Comparison of ENCODE assay signal across 9 cellular contexts in the genomic region with DNA sequence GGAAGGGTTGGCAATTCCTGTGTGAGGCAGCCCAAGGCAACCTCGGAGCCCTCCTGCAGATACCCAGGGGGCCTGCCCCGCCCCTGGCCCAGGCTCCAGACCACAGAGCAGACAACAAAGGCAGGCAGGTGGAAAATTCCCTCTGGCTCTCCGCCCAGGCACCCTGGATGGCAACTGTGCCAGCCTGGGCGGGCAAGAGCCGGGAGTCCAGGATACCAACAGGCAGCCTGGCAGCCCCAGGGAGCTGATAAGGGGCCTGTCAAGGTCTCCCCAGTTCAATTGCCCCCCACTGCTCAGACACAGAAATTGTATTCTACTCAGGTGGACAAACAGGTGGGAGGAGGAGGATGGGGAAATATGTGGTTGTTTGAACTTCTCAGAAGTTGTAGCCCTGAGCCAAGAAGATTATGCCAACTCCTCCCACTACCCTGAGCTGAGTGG. TPM values are rescaled to one million over a fixed set of nuclear protein-coding genes. Genes with fewer than 3 reads are reported as not detected.
A peak's percentile ranks its signal among the peaks of the same experiment; 100 is the strongest.
DNase-seq lines count a peak whose midpoint lies in the region; ATAC-seq and TF ChIP-seq lines count a peak whose summit lies in the region.
"Had no signal": no experiment of that assay in that cellular context is flagged by ENCODE, and none has a peak within 500 bp of the region (broad histone marks: within the 10 kb centered on the region; RNA-seq: fewer than 3 reads in every experiment).

No MANE protein-coding gene starts in this region.

- peaks cover 0 to 23% (median 8%) of the 10 kb centered on the region in 4 donors for H3K4me1 ChIP-seq in upper lobe of left lung
- H3K4me1 ChIP-seq in aorta (ENCODE audit: control insufficient read depth in 1 of 2, insufficient read depth in 2 of 2, low read length in 2 of 2): no peaks in the 10 kb centered on the region

- peak; percentile 85 for DNase-seq in NCI-H146 (lab: John Stamatoyannopoulos, UW)
- peak; percentile 80 for DNase-seq in SW480 (ENCODE audit: low spot score)
- peak; percentile 93 for DNase-seq in left lobe of liver (ENCODE audit: low spot score)
- DNase-seq in upper lobe of left lung: peak; percentile 83 to 85
- no peak for DNase-seq in aorta
- no peak for DNase-seq in activated T-helper 1 cell treated with anti-CD3 and anti-CD28 coated beads, Interleukin-12 subunit alpha, Interleukin-12 subunit beta, Interleukin-2, Interleukin-4 antibody, amounts not matched to agents 30 ng/mL and 10 ng/mL and 1 ng/mL, durations not matched to agents 14 hours and 24 hours and 36 hours (ENCODE audit: low spot score)
- DNase-seq: activated CD4-positive, alpha-beta T cell treated with anti-CD3 and anti-CD28 coated beads for 1 hour had no signal

- H3K27ac ChIP-seq in upper lobe of left lung (peak overlapping the region; percentile 61 to 85 (median 67)), aorta (ENCODE audit: low read depth in 1 of 2, low read length in 2 of 2) (no peak overlapping the region)

- H3K27me3 ChIP-seq in upper lobe of left lung (no peaks in the 10 kb centered on the region), aorta (ENCODE audit: control insufficient read depth in 1 of 2, insufficient read depth in 2 of 2, low read length in 1 of 2) (no peaks in the 10 kb centered on the region)

- H3K4me1 Mint-ChIP-seq in activated T-helper 1 cell treated with anti-CD3 and anti-CD28 coated beads, Interleukin-12 subunit alpha, Interleukin-12 subunit beta, Interleukin-2, Interleukin-4 antibody, amounts not matched to agents 30 ng/mL and 10 ng/mL and 1 ng/mL, durations not matched to agents 14 hours and 24 hours and 36 hours (ENCODE audit: low read depth): no peaks in the 10 kb centered on the region

- ATAC-seq in left lobe of liver (peak; percentile 80), upper lobe of left lung (ENCODE audit: low FRiP score in 2 of 2) (peak in 1 of 2 donors; percentile 60), aorta (ENCODE audit: low FRiP score) (no peak), GM19455 (IDR thresholded peaks at IDR 0.05; ENCODE audit: unreplicated experiment) (no peak)

- H3K4me3 ChIP-seq in upper lobe of left lung: no peak overlapping the region
- no peak overlapping the region for H3K4me3 ChIP-seq in aorta (ENCODE audit: low read length in 2 of 2)

- H3K27ac Mint-ChIP-seq in activated T-helper 1 cell treated with anti-CD3 and anti-CD28 coated beads, Interleukin-12 subunit alpha, Interleukin-12 subunit beta, Interleukin-2, Interleukin-4 antibody, amounts not matched to agents 30 ng/mL and 10 ng/mL and 1 ng/mL, durations not matched to agents 14 hours and 24 hours and 36 hours: no peak overlapping the region
- H3K27ac Mint-ChIP-seq: activated naive CD8-positive, alpha-beta T cell had no signal

- TF ChIP-seq CTCF in upper lobe of left lung (IDR thresholded peaks at IDR 0.05): no peak

- no peaks in the 10 kb centered on the region for H3K9me3 Mint-ChIP-seq in activated T-helper 1 cell treated with anti-CD3 and anti-CD28 coated beads, Interleukin-12 subunit alpha, Interleukin-12 subunit beta, Interleukin-2, Interleukin-4 antibody, amounts not matched to agents 30 ng/mL and 10 ng/mL and 1 ng/mL, durations not matched to agents 14 hours and 24 hours and 36 hours

- no peak overlapping the region for H3K4me3 Mint-ChIP-seq in activated T-helper 1 cell treated with anti-CD3 and anti-CD28 coated beads, Interleukin-12 subunit alpha, Interleukin-12 subunit beta, Interleukin-2, Interleukin-4 antibody, amounts not matched to agents 30 ng/mL and 10 ng/mL and 1 ng/mL, durations not matched to agents 14 hours and 24 hours and 36 hours
- H3K4me3 Mint-ChIP-seq: activated naive CD8-positive, alpha-beta T cell had no signal

- no peaks in the 10 kb centered on the region for H3K27me3 Mint-ChIP-seq in activated T-helper 1 cell treated with anti-CD3 and anti-CD28 coated beads, Interleukin-12 subunit alpha, Interleukin-12 subunit beta, Interleukin-2, Interleukin-4 antibody, amounts not matched to agents 30 ng/mL and 10 ng/mL and 1 ng/mL, durations not matched to agents 14 hours and 24 hours and 36 hours (ENCODE audit: insufficient read depth)
- H3K27me3 Mint-ChIP-seq: activated naive CD8-positive, alpha-beta T cell had no signal

- H3K9me3 ChIP-seq in upper lobe of left lung: no peaks in the 10 kb centered on the region
- H3K9me3 ChIP-seq in aorta (ENCODE audit: control insufficient read depth, low read length): no peaks in the 10 kb centered on the region

- H3K36me3 ChIP-seq in upper lobe of left lung: no peaks in the 10 kb centered on the region
- no peaks in the 10 kb centered on the region for H3K36me3 ChIP-seq in aorta (ENCODE audit: control insufficient read depth in 1 of 2, insufficient read depth in 2 of 2, low read length in 1 of 2)

- whole genome bisulfite sequencing in upper lobe of left lung, 2 donors: 51 to 53% methylated on average over 5 of the region's 5 CpGs
- WGBS in aorta, 2 donors: 50 to 52% methylated on average over 5 of the region's 5 CpGs

- H3K36me3 Mint-ChIP-seq in activated T-helper 1 cell treated with anti-CD3 and anti-CD28 coated beads, Interleukin-12 subunit alpha, Interleukin-12 subunit beta, Interleukin-2, Interleukin-4 antibody, amounts not matched to agents 30 ng/mL and 10 ng/mL and 1 ng/mL, durations not matched to agents 14 hours and 24 hours and 36 hours (ENCODE audit: low read depth): no peaks in the 10 kb centered on the region

- peak in 1 of 4 donors; percentile 19 for TF ChIP-seq EP300 in upper lobe of left lung (IDR thresholded peaks at IDR 0.05)

- intact Hi-C loops in aorta (cut with DNase I): loop anchor here in 1 of 2 donors (5.0 kb wide), 1 partner anchor 60 kb away; no protein-coding TSS in a partner anchor
- intact Hi-C loops in activated T-helper 1 cell treated with anti-CD3 and anti-CD28 coated beads, Interleukin-12 subunit alpha, Interleukin-12 subunit beta, Interleukin-2, Interleukin-4 antibody, amounts not matched to agents 30 ng/mL and 10 ng/mL and 1 ng/mL, durations not matched to agents 14 hours and 24 hours and 36 hours (cut with micrococcal nuclease): no loop called here

- TF ChIP-seq POLR2A in upper lobe of left lung (IDR thresholded peaks at IDR 0.05): peak in 1 of 4 donors; percentile 16

RNA-seq across cellular contexts. Expression of a gene that starts 15.4 kb away (rescaled TPM):
- total RNA-seq in left lobe of liver (not detected), upper lobe of left lung (under 1 TPM in 3 of 6 donors, not detected in 3; under 0.01 to 0.07 (median 0.03) TPM), aorta (under 1 TPM in 1 of 2 donors, not detected in 1; 0.06 TPM)
- not detected for polyA plus RNA-seq in aorta
- not detected in 2 replicates for total RNA-seq in activated T-helper 1 cell treated with anti-CD3 and anti-CD28 coated beads, Interleukin-12 subunit alpha, Interleukin-12 subunit beta, Interleukin-2, Interleukin-4 antibody, amounts not matched to agents 30 ng/mL and 10 ng/mL and 1 ng/mL, durations not matched to agents 14 hours and 24 hours and 36 hours

RNA-seq across cellular contexts. Expression of a gene that starts 37.2 kb away (rescaled TPM):
- total RNA-seq in left lobe of liver: 34.6 TPM
- total RNA-seq in upper lobe of left lung: 10 to 100 TPM; 65.7 to 96.3 (median 88.4) TPM
- 10 to 100 TPM; 66.3 to 87.7 TPM for total RNA-seq in aorta
- 10 to 100 TPM; 21.8 to 32.2 TPM for polyA plus RNA-seq in aorta
- 56.6 and 69.0 TPM in 2 replicates for total RNA-seq in activated T-helper 1 cell treated with anti-CD3 and anti-CD28 coated beads, Interleukin-12 subunit alpha, Interleukin-12 subunit beta, Interleukin-2, Interleukin-4 antibody, amounts not matched to agents 30 ng/mL and 10 ng/mL and 1 ng/mL, durations not matched to agents 14 hours and 24 hours and 36 hours

RNA-seq across cellular contexts. Expression of a gene that starts 53.1 kb away (rescaled TPM):
- total RNA-seq in left lobe of liver (0.86 TPM), upper lobe of left lung (1 to 10 TPM; 4.6 to 9.3 (median 7.7) TPM), aorta (1 to 10 TPM; 3.4 to 5.7 TPM)
- 1 to 10 TPM in 1 of 2 donors, under 1 TPM in 1; 0.33 to 3.4 TPM for polyA plus RNA-seq in aorta
- 584 and 597 TPM in 2 replicates for total RNA-seq in activated T-helper 1 cell treated with anti-CD3 and anti-CD28 coated beads, Interleukin-12 subunit alpha, Interleukin-12 subunit beta, Interleukin-2, Interleukin-4 antibody, amounts not matched to agents 30 ng/mL and 10 ng/mL and 1 ng/mL, durations not matched to agents 14 hours and 24 hours and 36 hours

Comparison
In these comparisons a context has a peak if more than half of its experiments do, and no peak if none do; other contexts are left out.
1. DNase-seq: peak in NCI-H146 (single experiment), SW480 (single experiment), left lobe of liver (single experiment) and upper lobe of left lung (2 of 2); none in aorta (0 of 2) and activated T-helper 1 cell treated with anti-CD3 and anti-CD28 coated beads, Interleukin-12 subunit alpha, Interleukin-12 subunit beta, Interleukin-2, Interleukin-4 antibody, amounts not matched to agents 30 ng/mL and 10 ng/mL and 1 ng/mL, durations not matched to agents 14 hours and 24 hours and 36 hours (single experiment).
2. H3K27ac ChIP-seq: peak in upper lobe of left lung (4 of 4); none in aorta (0 of 2).
3. RNA of a gene that starts 53.1 kb away (total RNA-seq): 584 to 597 TPM in activated T-helper 1 cell treated with anti-CD3 and anti-CD28 coated beads, Interleukin-12 subunit alpha, Interleukin-12 subunit beta, Interleukin-2, Interleukin-4 antibody, amounts not matched to agents 30 ng/mL and 10 ng/mL and 1 ng/mL, durations not matched to agents 14 hours and 24 hours and 36 hours; 4.6 to 9.3 TPM in upper lobe of left lung, 3.4 to 5.7 TPM in aorta and 0.86 TPM in left lobe of liver (single experiment); every median in the first group is over 10 times any median in the second.